In the genomic region with DNA sequence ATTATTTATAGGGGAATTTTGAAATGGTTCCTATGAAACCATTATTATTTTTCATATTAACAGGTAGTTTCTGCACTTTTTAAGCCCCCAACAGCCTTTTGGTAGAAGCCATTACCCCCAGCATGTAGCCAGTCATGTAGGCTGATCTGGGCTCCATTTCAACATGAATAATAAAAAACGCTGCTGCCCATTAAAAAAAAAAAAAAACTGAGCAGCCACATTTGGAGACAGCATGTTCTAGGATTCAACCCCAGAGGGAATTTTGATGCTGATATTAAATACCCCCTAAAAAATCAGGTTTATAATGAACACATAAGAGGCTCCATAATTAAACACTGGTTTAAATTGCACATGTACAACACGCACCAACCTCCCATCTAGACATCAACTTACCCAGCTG, we compare ENCODE assay signal across 1 cellular context.
TF ChIP-seq lines count a peak whose summit lies in the region.

No MANE protein-coding gene starts in this region.

TF ChIP-seq in SK-N-SH, 30 proteins besides CTCF, POLR2A, EP300 and RAD21 (continued from another document):
- TF ChIP-seq EZH2phosphoT487 (IDR thresholded peaks at IDR 0.05; ENCODE audit: borderline replicate concordance, low read depth) (no peak), USF2 (IDR thresholded peaks at IDR 0.05; ENCODE audit: borderline replicate concordance, low read depth, low read length) (no peak), GABPA (IDR thresholded peaks at IDR 0.05; ENCODE audit: low read depth) (no peak), TEAD4 (IDR thresholded peaks at IDR 0.05; ENCODE audit: borderline replicate concordance, insufficient read depth) (no peak)
- TF ChIP-seq, protein P1, sequence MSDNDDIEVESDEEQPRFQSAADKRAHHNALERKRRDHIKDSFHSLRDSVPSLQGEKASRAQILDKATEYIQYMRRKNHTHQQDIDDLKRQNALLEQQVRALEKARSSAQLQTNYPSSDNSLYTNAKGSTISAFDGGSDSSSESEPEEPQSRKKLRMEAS (IDR thresholded peaks at IDR 0.05; ENCODE audit: low read depth), result no peak
- TF ChIP-seq, protein P2, sequence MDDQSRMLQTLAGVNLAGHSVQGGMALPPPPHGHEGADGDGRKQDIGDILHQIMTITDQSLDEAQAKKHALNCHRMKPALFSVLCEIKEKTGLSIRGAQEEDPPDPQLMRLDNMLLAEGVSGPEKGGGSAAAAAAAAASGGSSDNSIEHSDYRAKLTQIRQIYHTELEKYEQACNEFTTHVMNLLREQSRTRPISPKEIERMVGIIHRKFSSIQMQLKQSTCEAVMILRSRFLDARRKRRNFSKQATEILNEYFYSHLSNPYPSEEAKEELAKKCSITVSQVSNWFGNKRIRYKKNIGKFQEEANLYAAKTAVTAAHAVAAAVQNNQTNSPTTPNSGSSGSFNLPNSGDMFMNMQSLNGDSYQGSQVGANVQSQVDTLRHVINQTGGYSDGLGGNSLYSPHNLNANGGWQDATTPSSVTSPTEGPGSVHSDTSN (IDR thresholded peaks at IDR 0.05), result no peak
